Comparison of ENCODE assay signal across 20 cellular contexts in the genomic region with DNA sequence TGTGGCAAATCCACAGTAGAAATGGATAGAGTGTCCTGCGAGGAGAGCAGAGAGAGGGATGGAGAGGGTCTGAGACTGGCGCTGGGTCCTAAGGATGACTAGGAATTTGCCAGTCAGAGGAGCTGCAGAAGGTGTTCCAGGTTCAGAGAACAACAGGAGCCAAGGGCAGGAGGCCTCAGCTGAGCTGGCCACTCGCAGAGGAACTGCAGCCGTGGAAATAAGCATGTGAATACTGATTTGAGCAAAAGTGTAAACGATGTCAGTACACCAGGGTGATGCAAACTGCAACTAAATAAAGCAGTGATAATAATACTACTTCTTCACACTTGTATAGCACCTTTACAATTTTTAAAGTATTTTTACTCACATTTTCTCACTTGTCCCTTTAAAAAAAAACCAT. TPM values are rescaled to one million over a fixed set of nuclear protein-coding genes. Genes with fewer than 3 reads are reported as not detected.
"Had no signal": no experiment of that assay in that cellular context is flagged by ENCODE, and none has a peak within 500 bp of the region (broad histone marks: within the 10 kb centered on the region; RNA-seq: fewer than 3 reads in every experiment).

No MANE protein-coding gene starts in this region.

- DNase-seq: activated B cell treated with CpG ODN at 0.5 μM for 24 hours; activated CD4-positive, alpha-beta memory T cell treated with anti-CD3 and anti-CD28 coated beads, Interleukin-2, amount 10 ng/mL, durations not matched to agents 7 days and 5 days; activated CD4-positive, alpha-beta T cell treated with anti-CD3 and anti-CD28 coated beads for 1 hour; activated CD4-positive, alpha-beta T cell treated with anti-CD3 and anti-CD28 coated beads, Interleukin-2, amount 50 U/mL, for 1 hour; activated gamma-delta T cell treated with Interleukin-2 at 50 U/mL for 16 hours; activated naive CD4-positive, alpha-beta T cell treated with anti-CD3 and anti-CD28 coated beads, Interleukin-2, amount 10 ng/mL, durations not matched to agents 7 days and 5 days; activated naive CD8-positive, alpha-beta T cell treated with anti-CD3 and anti-CD28 coated beads for 36 hours; activated T-cell treated with anti-CD3 and anti-CD28 coated beads for 4 hours; activated T-cell treated with anti-CD3 and anti-CD28 coated beads, Interleukin-2, amount 50 U/mL, for 48 hours; KG1; NCI-H1048; NCI-H2029; NCI-H510A treated with DMSO at 0.1 percent for 48 hours; Peyer's patch; SHP77 treated with DMSO at 0.1 percent for 48 hours had no signal

- H3K27me3 ChIP-seq: Peyer's patch had no signal

- H3K4me3 ChIP-seq: Peyer's patch had no signal

- H3K4me3 Mint-ChIP-seq: activated B cell treated with CpG ODN at 0.5 μM for 24 hours; activated CD4-positive, alpha-beta memory T cell treated with anti-CD3 and anti-CD28 coated beads, Interleukin-2, amount 10 ng/mL, durations not matched to agents 7 days and 5 days; activated naive CD4-positive, alpha-beta T cell treated with anti-CD3 and anti-CD28 coated beads, Interleukin-2, amount 10 ng/mL, durations not matched to agents 7 days and 5 days; activated naive CD8-positive, alpha-beta T cell treated with anti-CD3 and anti-CD28 coated beads for 36 hours; IgD-negative memory B cell; T-helper 1 cell treated with Interleukin-12 subunit alpha and Interleukin-12 subunit beta and Interleukin-4 antibody, amounts not matched to agents 30 μg/mL and 1 μg/mL, for 36 hours had no signal

- H3K27ac Mint-ChIP-seq: activated B cell treated with CpG ODN at 0.5 μM for 24 hours; activated CD4-positive, alpha-beta memory T cell treated with anti-CD3 and anti-CD28 coated beads, Interleukin-2, amount 10 ng/mL, durations not matched to agents 7 days and 5 days; activated naive CD4-positive, alpha-beta T cell treated with anti-CD3 and anti-CD28 coated beads, Interleukin-2, amount 10 ng/mL, durations not matched to agents 7 days and 5 days; activated naive CD8-positive, alpha-beta T cell treated with anti-CD3 and anti-CD28 coated beads for 36 hours; activated T-helper 2 cell treated with anti-CD3 and anti-CD28 coated beads, Interferon-gamma antibody, Interleukin-2, Interleukin-4, amounts not matched to agents 10 μg/mL and 5 μg/mL and 100 μg/mL, durations not matched to agents 14 hours and 24 hours and 36 hours; T-helper 1 cell treated with Interleukin-12 subunit alpha and Interleukin-12 subunit beta and Interleukin-4 antibody, amounts not matched to agents 30 μg/mL and 1 μg/mL, for 36 hours had no signal

- H3K9me3 ChIP-seq: Peyer's patch had no signal

- H3K36me3 Mint-ChIP-seq: activated naive CD4-positive, alpha-beta T cell treated with anti-CD3 and anti-CD28 coated beads, Interleukin-2, amount 10 ng/mL, durations not matched to agents 7 days and 5 days; activated naive CD8-positive, alpha-beta T cell treated with anti-CD3 and anti-CD28 coated beads for 36 hours; IgD-negative memory B cell had no signal

- H3K27me3 Mint-ChIP-seq: activated CD4-positive, alpha-beta memory T cell treated with anti-CD3 and anti-CD28 coated beads, Interleukin-2, amount 10 ng/mL, durations not matched to agents 7 days and 5 days; activated naive CD4-positive, alpha-beta T cell treated with anti-CD3 and anti-CD28 coated beads, Interleukin-2, amount 10 ng/mL, durations not matched to agents 7 days and 5 days; activated naive CD8-positive, alpha-beta T cell treated with anti-CD3 and anti-CD28 coated beads for 36 hours had no signal

- H3K27ac ChIP-seq: RWPE1 had no signal

- H3K9me3 Mint-ChIP-seq: activated B cell treated with CpG ODN at 0.5 μM for 24 hours; activated CD4-positive, alpha-beta memory T cell treated with anti-CD3 and anti-CD28 coated beads, Interleukin-2, amount 10 ng/mL, durations not matched to agents 7 days and 5 days; activated naive CD4-positive, alpha-beta T cell treated with anti-CD3 and anti-CD28 coated beads, Interleukin-2, amount 10 ng/mL, durations not matched to agents 7 days and 5 days; activated T-helper 2 cell treated with anti-CD3 and anti-CD28 coated beads, Interferon-gamma antibody, Interleukin-2, Interleukin-4, amounts not matched to agents 10 μg/mL and 5 μg/mL and 100 μg/mL, durations not matched to agents 14 hours and 24 hours and 36 hours; T-helper 1 cell treated with Interleukin-12 subunit alpha and Interleukin-12 subunit beta and Interleukin-4 antibody, amounts not matched to agents 30 μg/mL and 1 μg/mL, for 36 hours had no signal

- H3K4me1 Mint-ChIP-seq: activated B cell treated with CpG ODN at 0.5 μM for 24 hours; activated CD4-positive, alpha-beta memory T cell treated with anti-CD3 and anti-CD28 coated beads, Interleukin-2, amount 10 ng/mL, durations not matched to agents 7 days and 5 days; activated naive CD4-positive, alpha-beta T cell treated with anti-CD3 and anti-CD28 coated beads, Interleukin-2, amount 10 ng/mL, durations not matched to agents 7 days and 5 days; activated naive CD8-positive, alpha-beta T cell treated with anti-CD3 and anti-CD28 coated beads for 36 hours had no signal

- H3K36me3 ChIP-seq: Peyer's patch had no signal

RNA-seq across cellular contexts. Expression of gene SEMA6D, which starts 24.6 kb away (rescaled TPM):
- total RNA-seq: activated B cell treated with CpG ODN at 0.5 μM for 24 hours; activated CD4-positive, alpha-beta memory T cell treated with anti-CD3 and anti-CD28 coated beads, Interleukin-2, amount 10 ng/mL, durations not matched to agents 7 days and 5 days; activated CD8-positive, alpha-beta memory T cell treated with anti-CD3 and anti-CD28 coated beads for 36 hours; activated naive CD8-positive, alpha-beta T cell treated with anti-CD3 and anti-CD28 coated beads for 36 hours; activated T-helper 2 cell treated with anti-CD3 and anti-CD28 coated beads, Interferon-gamma antibody, Interleukin-2, Interleukin-4, amounts not matched to agents 10 μg/mL and 5 μg/mL and 100 μg/mL, durations not matched to agents 14 hours and 24 hours and 36 hours had no signal
- polyA plus RNA-seq: IgD-negative memory B cell had no signal
